8 cellular contexts compared by ENCODE assay signal in the genomic region with DNA sequence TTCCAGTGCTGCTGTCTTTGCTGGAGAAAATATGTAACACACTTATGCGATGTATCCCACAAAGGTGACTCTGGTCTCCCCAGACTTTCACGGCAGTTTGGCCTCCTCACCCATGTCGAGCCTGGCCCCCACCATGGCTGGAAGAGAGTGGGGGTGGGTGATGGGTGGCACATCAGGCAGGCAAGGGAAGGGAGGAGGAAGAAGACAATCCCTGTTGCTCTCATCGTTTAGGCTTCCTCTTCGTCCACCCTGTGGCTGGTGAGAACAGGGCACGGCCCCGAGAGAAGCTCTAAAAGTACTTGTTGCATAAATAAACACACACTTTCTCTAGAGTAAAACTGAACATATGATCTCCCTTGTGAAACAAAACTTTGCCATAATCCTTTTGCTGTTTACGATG. TPM values are rescaled to one million over a fixed set of nuclear protein-coding genes. Genes with fewer than 3 reads are reported as not detected.
"Had no signal": no experiment of that assay in that cellular context is flagged by ENCODE, and none has a peak within 500 bp of the region (broad histone marks: within the 10 kb centered on the region; RNA-seq: fewer than 3 reads in every experiment).

No MANE protein-coding gene starts in this region.

- H3K27me3 Mint-ChIP-seq: IgD-negative memory B cell had no signal

- H3K4me3 ChIP-seq: K562 had no signal

- H3K27ac Mint-ChIP-seq: IgD-negative memory B cell had no signal

- DNase-seq: IMR-90, KBM-7 had no signal

- H3K4me3 Mint-ChIP-seq: IgD-negative memory B cell had no signal

- H3K27ac ChIP-seq: HL-60 had no signal

RNA-seq across cellular contexts. Expression of a gene that starts 11.2 kb away (rescaled TPM):
- total RNA-seq: HepG2, HT-29, HT1080, IMR-90, K562 had no signal
